8 cellular contexts compared by ENCODE assay signal in genomic region chr1:110746644-110747259, GRCh38.
A peak's percentile ranks its signal among the peaks of the same experiment; 100 is the strongest.
DNase-seq lines count a peak whose midpoint lies in the region; ATAC-seq and TF ChIP-seq lines count a peak whose summit lies in the region.

No MANE protein-coding gene starts in this region.

- H3K4me1 Mint-ChIP-seq in CD4-positive, alpha-beta T cell (ENCODE audit: low read depth) = no peaks in the 10 kb centered on the region

- no peak overlapping the region for H3K4me2 ChIP-seq in fibroblast of lung (ENCODE audit: extremely low read depth, insufficient read depth, low read length)

- H3K4me1 ChIP-seq in fibroblast of lung (ENCODE audit: control insufficient read depth, extremely low read depth, insufficient read depth, low read length) = no peaks in the 10 kb centered on the region
- no peaks in the 10 kb centered on the region for H3K4me1 ChIP-seq in tibial artery

- no peaks in the 10 kb centered on the region for H3K36me3 Mint-ChIP-seq in CD4-positive, alpha-beta T cell (ENCODE audit: low read depth)

- POLR2A ChIA-PET in CD4-positive, alpha-beta T cell (lab: Charles Lee) = no interaction called here

- no peak overlapping the region for H3K27ac ChIP-seq in CD4-positive, alpha-beta T cell (ENCODE audit: low read depth, low read length)
- H3K27ac ChIP-seq in fibroblast of lung (ENCODE audit: insufficient read depth, low read length) (no peak overlapping the region), tibial artery (no peak overlapping the region)

- CTCF ChIA-PET in CD4-positive, alpha-beta T cell (lab: Charles Lee) = interaction anchor here (1.3 kb wide), 1 partner anchor 127 kb away, joined by 4 read pairs; no protein-coding TSS in a partner anchor

- TF ChIP-seq CTCF in CD4-positive, alpha-beta T cell (IDR thresholded peaks at IDR 0.05) = no peak
- TF ChIP-seq CTCF in LNCaP clone FGC (IDR thresholded peaks at IDR 0.05; ENCODE audit: control insufficient read depth, extremely low read depth, insufficient read depth) (no peak), fibroblast of lung (conservative IDR thresholded peaks at IDR 0.05 in 1 of 2, IDR thresholded peaks at IDR 0.05 in 1 of 2; ENCODE audit: low read depth in 1 of 2, low read length in 2 of 2) (no peak), tibial artery (IDR thresholded peaks at IDR 0.05) (no peak)

- peaks cover 32% of the 10 kb centered on the region for H3K27me3 Mint-ChIP-seq in CD4-positive, alpha-beta T cell

- intact Hi-C loops in CD4-positive, alpha-beta T cell (cut with DNase I, micrococcal nuclease) = loop anchor here in 1 of 2 experiments (10.0 kb wide), 1 partner anchor 592 kb away; the partner anchor contains the start of gene SLC6A17
- intact Hi-C loops in sciatic nerve (cut with DNase I) = no loop called here
- intact Hi-C loops in tibial artery (cut with DNase I; ENCODE audit: low total_unique reads) = no loop called here

- no peaks in the 10 kb centered on the region for H4K20me1 ChIP-seq in fibroblast of lung (ENCODE audit: control insufficient read depth, extremely low read depth, insufficient read depth, low read length)

- H3K9me3 ChIP-seq in CD4-positive, alpha-beta T cell (ENCODE audit: control insufficient read depth, low read length) = no peaks in the 10 kb centered on the region
- H3K9me3 ChIP-seq in fibroblast of lung (ENCODE audit: control insufficient read depth, insufficient read depth, low read depth, low read length) (no peaks in the 10 kb centered on the region), tibial artery (no peaks in the 10 kb centered on the region)

- H3K36me3 ChIP-seq in fibroblast of lung (ENCODE audit: control insufficient read depth, insufficient read depth, low read length) (no peaks in the 10 kb centered on the region), tibial artery (no peaks in the 10 kb centered on the region)

- peaks cover 3% of the 10 kb centered on the region for H3K9me3 Mint-ChIP-seq in CD4-positive, alpha-beta T cell

- no peak overlapping the region for H3K9ac ChIP-seq in fibroblast of lung (ENCODE audit: insufficient read depth, low read length)

- peak; percentile 34 to 59 (median 43) for DNase-seq in CD4-positive, alpha-beta T cell
- DNase-seq in LNCaP clone FGC (ENCODE audit: low read depth) (peak; percentile 15), fibroblast of lung (ENCODE audit: low read depth in 2 of 2) (peak; percentile 32 to 70), sciatic nerve (ENCODE audit: low spot score) (peak; percentile 63), tibial artery (no peak), NCI-H510A (lab: John Stamatoyannopoulos, UW) (no peak)
- DNase-seq in activated CD8-positive, alpha-beta memory T cell treated with anti-CD3 and anti-CD28 coated beads for 1 hour (ENCODE audit: extremely low read depth in 1 of 2, low read depth in 1 of 2) = peak; percentile 6 to 27

- H3K4me3 Mint-ChIP-seq in CD4-positive, alpha-beta T cell = no peak overlapping the region

- H2AFZ ChIP-seq in fibroblast of lung (ENCODE audit: low read length) = no peak overlapping the region

- no peak for ATAC-seq in CD4-positive, alpha-beta T cell (ENCODE audit: poor library complexity)
- ATAC-seq in sciatic nerve (no peak), HG03139 (IDR thresholded peaks at IDR 0.05; ENCODE audit: unreplicated experiment) (no peak)

- no peak overlapping the region for H3K27ac Mint-ChIP-seq in CD4-positive, alpha-beta T cell

- peaks cover 11% of the 10 kb centered on the region for H3K27me3 ChIP-seq in CD4-positive, alpha-beta T cell (ENCODE audit: control insufficient read depth, insufficient read depth, low read length)
- H3K27me3 ChIP-seq in fibroblast of lung (ENCODE audit: control insufficient read depth, insufficient read depth, low read length) = no peaks in the 10 kb centered on the region
- H3K27me3 ChIP-seq in tibial artery = peaks cover 0 to 5% of the 10 kb centered on the region in 2 donors

- no peaks in the 10 kb centered on the region for H3K79me2 ChIP-seq in fibroblast of lung (ENCODE audit: control insufficient read depth, insufficient read depth, low read length)

- H3K4me3 ChIP-seq in LNCaP clone FGC (ENCODE audit: low read depth, low read length) (no peak overlapping the region), fibroblast of lung (replicated peaks in 1 of 4; ENCODE audit: control extremely low read depth in 1 of 4, insufficient read depth in 1 of 4, low read depth in 3 of 4, low read length in 4 of 4) (no peak overlapping the region), tibial artery (no peak overlapping the region)

Comparison
In these comparisons a context has a peak if more than half of its experiments do, and no peak if none do; other contexts are left out.
1. DNase-seq: peak in CD4-positive, alpha-beta T cell (10 of 10), LNCaP clone FGC (single experiment), activated CD8-positive, alpha-beta memory T cell treated with anti-CD3 and anti-CD28 coated beads for 1 hour (2 of 2), fibroblast of lung (2 of 2) and sciatic nerve (single experiment); none in tibial artery (0 of 2) and NCI-H510A (single experiment).